ENCODE assay signal across 1 cellular context in genomic region chr7:127383123-127383835, GRCh38.
TF ChIP-seq lines count a peak whose summit lies in the region.

No MANE protein-coding gene starts in this region.

TF ChIP-seq in GM23338, 12 proteins besides CTCF, POLR2A, EP300 and RAD21 (continued from another document):
- TF ChIP-seq ZNF462 (CRISPR knock-in tag; IDR thresholded peaks at IDR 0.05) (no peak), CREB1 (CRISPR knock-in tag; IDR thresholded peaks at IDR 0.05; ENCODE audit: low read depth) (no peak)
